7 cellular contexts compared by ENCODE assay signal in the genomic region with DNA sequence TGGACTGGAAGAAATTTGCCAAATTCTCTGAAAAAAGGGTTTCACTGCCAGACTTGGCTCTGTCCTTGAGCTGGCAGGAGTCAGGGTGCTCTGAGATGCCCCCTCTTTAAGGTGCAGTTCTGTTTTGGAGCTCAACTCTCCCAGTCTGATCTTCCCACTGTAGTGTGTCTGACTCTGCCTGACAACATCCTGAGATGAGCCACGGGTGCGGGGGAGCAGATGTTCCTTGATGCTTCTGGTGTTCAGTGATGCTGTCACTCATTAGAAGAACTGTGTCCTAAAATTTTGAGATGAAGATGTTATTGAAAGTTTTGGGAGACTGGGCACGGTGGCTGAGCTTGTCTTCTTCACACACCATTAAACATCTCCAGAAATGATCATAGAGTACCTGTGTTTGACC.
"Had no signal": no experiment of that assay in that cellular context is flagged by ENCODE, and none has a peak within 500 bp of the region (broad histone marks: within the 10 kb centered on the region; RNA-seq: fewer than 3 reads in every experiment).

No MANE protein-coding gene starts in this region.

- H3K4me3 ChIP-seq: HAP-1, K562 had no signal

- H3K9me3 Mint-ChIP-seq: HFFc6 had no signal

- H3K4me1 ChIP-seq: HAP-1 had no signal

- ATAC-seq: HCT116, K562 had no signal

- H3K27ac Mint-ChIP-seq: HFFc6 had no signal

- H3K4me3 Mint-ChIP-seq: HFFc6 had no signal

- H3K36me3 ChIP-seq: HAP-1 had no signal

- H3K9me3 ChIP-seq: HAP-1 had no signal

- DNase-seq: GOT3, H7, HFFc6, IMR-90 had no signal
